In genomic region chr7:155593455-155594162, GRCh38 we compare ENCODE assay signal across 29 cellular contexts. TPM values are rescaled to one million over a fixed set of nuclear protein-coding genes. Genes with fewer than 3 reads are reported as not detected.
A peak's percentile ranks its signal among the peaks of the same experiment; 100 is the strongest.
DNase-seq lines count a peak whose midpoint lies in the region; ATAC-seq, FAIRE-seq and TF ChIP-seq lines count a peak whose summit lies in the region.
"Had no signal": no experiment of that assay in that cellular context is flagged by ENCODE, and none has a peak within 500 bp of the region (broad histone marks: within the 10 kb centered on the region; RNA-seq: fewer than 3 reads in every experiment).

No MANE protein-coding gene starts in this region.

- TF ChIP-seq EP300 in K562 (IDR thresholded peaks at IDR 0.05; ENCODE audit: low read length) = no peak

- no peak overlapping the region for H3K18ac ChIP-seq in neuronal stem cell (ENCODE audit: low read length)

- no peak for TF ChIP-seq RAD21 in K562 (CRISPR knock-in tag; conservative IDR thresholded peaks at IDR 0.05 in 1 of 2, IDR thresholded peaks at IDR 0.05 in 1 of 2)

- 3% methylated on average over 15 of the region's 15 CpGs for WGBS in K562 (ENCODE audit: insufficient coverage, low coverage, missing lambda C conversion rate)
- WGBS in neuronal stem cell (ENCODE audit: extremely low coverage in 2 of 2, insufficient read length in 2 of 2, insufficient replicate concordance in 1 of 2), 2 donors = no CpG with 5 or more reads among the region's 15 CpGs

- intact Hi-C loops in CD14-positive monocyte (cut with micrococcal nuclease) (loop anchor here (5.0 to 10.0 kb wide), 3 partner anchors 49 to 669 kb away; partner anchors contain the start of gene RBM33 (in 2 of the 2)), K562 (cut with micrococcal nuclease) (no loop called here)
- intact Hi-C loops in activated CD4-positive, alpha-beta T cell treated with anti-CD3 and anti-CD28 coated beads for 36 hours (cut with DNase I, micrococcal nuclease) = no loop called here

- FAIRE-seq in K562 (lab: Jason Lieb, UNC) (no peak), HTR-8/SVneo (lab: Jason Lieb, UNC) (no peak)
- FAIRE-seq: endothelial cell of umbilical vein, keratinocyte, RCC 7860 had no signal

- no peaks in the 10 kb centered on the region for H3K79me1 ChIP-seq in neuronal stem cell (ENCODE audit: low read depth, low read length)

- H3K4me3 ChIP-seq in K562 (no peak overlapping the region), neuronal stem cell (ENCODE audit: low read length in 2 of 2) (no peak overlapping the region)
- H3K4me3 ChIP-seq: hepatocyte, vagina had no signal

- H3K4me3 Mint-ChIP-seq in CD14-positive monocyte = peak overlapping the region; percentile 66 to 78
- no peak overlapping the region for H3K4me3 Mint-ChIP-seq in activated CD4-positive, alpha-beta T cell treated with anti-CD3 and anti-CD28 coated beads for 36 hours
- H3K4me3 Mint-ChIP-seq: activated CD8-positive, alpha-beta memory T cell treated with anti-CD3 and anti-CD28 coated beads, Interleukin-2, amount 10 ng/mL, durations not matched to agents 7 days and 5 days; activated naive CD8-positive, alpha-beta T cell treated with anti-CD3 and anti-CD28 coated beads, Interleukin-2, amount 10 ng/mL, durations not matched to agents 7 days and 5 days; brain; CD4-positive, alpha-beta T cell; nephron progenitor cell had no signal

- DNase-seq in CD14-positive monocyte (ENCODE audit: low spot score) (no peak), NCI-H460 (ENCODE audit: extremely low read depth, low read depth) (peak; percentile 6), K562 (ENCODE audit: extremely low read depth in 1 of 4, low spot score in 3 of 4) (no peak), neuronal stem cell (ENCODE audit: low spot score) (no peak), iPS-NIHi7 (ENCODE audit: extremely low spot score) (no peak), HTR-8/SVneo (ENCODE audit: insufficient read length, low spot score) (no peak)
- no peak for DNase-seq in activated CD4-positive, alpha-beta T cell treated with anti-CD3 and anti-CD28 coated beads for 36 hours
- DNase-seq: activated CD4-positive, CD25-positive, alpha-beta regulatory T cell treated with anti-CD3 and anti-CD28 coated beads, Interleukin-2, amount 50 U/mL, for 72 hours; activated CD8-positive, alpha-beta memory T cell treated with anti-CD3 and anti-CD28 coated beads, Interleukin-2, amount 10 ng/mL, durations not matched to agents 7 days and 5 days; activated naive CD8-positive, alpha-beta T cell treated with anti-CD3 and anti-CD28 coated beads, Interleukin-2, amount 10 ng/mL, durations not matched to agents 7 days and 5 days; CD4-positive, alpha-beta T cell; mesenchymal stem cell; NCI-H146; NCI-H2171; nephron progenitor cell; stimulated activated CD8-positive, alpha-beta memory T cell treated with anti-CD3 and anti-CD28 coated beads, Interleukin-4, amount 100 ng/mL, for 48 hours had no signal

- H3K4me2 ChIP-seq in K562 (ENCODE audit: insufficient read depth, low read length) (no peak overlapping the region), neuronal stem cell (ENCODE audit: insufficient read depth, low read length, poor library complexity, severe bottlenecking) (no peak overlapping the region)
- H3K4me2 ChIP-seq: hepatocyte had no signal

- no peak overlapping the region for H2BK12ac ChIP-seq in neuronal stem cell (ENCODE audit: low read length)

- in situ Hi-C loops in K562 (cut with MboI) = no loop called here

- H2AFZ ChIP-seq in K562 (ENCODE audit: low read depth, low read length) = no peak overlapping the region
- no peak overlapping the region for H2AFZ ChIP-seq in neuronal stem cell (ENCODE audit: low read length)
- H2AFZ ChIP-seq: hepatocyte had no signal

- peak; percentile 11 for ATAC-seq in K562
- no peak for ATAC-seq in esophagus mucosa
- no peak for ATAC-seq in activated CD4-positive, alpha-beta T cell treated with anti-CD3 and anti-CD28 coated beads for 36 hours
- ATAC-seq: activated CD8-positive, alpha-beta memory T cell treated with anti-CD3 and anti-CD28 coated beads, Interleukin-2, amount 10 ng/mL, durations not matched to agents 7 days and 5 days; SK-N-SH treated with all-trans-retinoic acid at 6 μM for 48 hours had no signal

- H3K27ac ChIP-seq in K562 (ENCODE audit: extremely low read depth, low read depth, low read length) = no peak overlapping the region
- H3K27ac ChIP-seq in neuronal stem cell (replicated peaks; ENCODE audit: low read length) = no peak overlapping the region
- H3K27ac ChIP-seq: hepatocyte, vagina had no signal

- no peak overlapping the region for H2BK120ac ChIP-seq in neuronal stem cell (ENCODE audit: low read depth, low read length)

- H3K14ac ChIP-seq in neuronal stem cell (ENCODE audit: low read length) = peak overlapping the region; percentile 31

- TF ChIP-seq POLR2A in K562 (conservative IDR thresholded peaks at IDR 0.05) = no peak

- H3K4me1 ChIP-seq in K562 (replicated peaks in 1 of 2; ENCODE audit: control insufficient read depth in 2 of 2, insufficient read depth in 2 of 2, low read length in 2 of 2) = peaks cover 8 to 23% of the 10 kb centered on the region in 2 experiments; a peak in 4 of 5 replicates
- peaks cover 11 to 16% of the 10 kb centered on the region in 2 donors for H3K4me1 ChIP-seq in neuronal stem cell (ENCODE audit: control insufficient read depth in 2 of 2, insufficient read depth in 1 of 2, low read depth in 1 of 2, low read length in 2 of 2)
- H3K4me1 ChIP-seq: vagina had no signal

- CTCF ChIA-PET in K562 (lab: Yijun Ruan, JAX; ENCODE audit: low intra/inter-chr PET ratio) = no interaction called here
- CTCF ChIA-PET in activated CD4-positive, alpha-beta T cell treated with anti-CD3 and anti-CD28 coated beads for 36 hours (lab: Charles Lee) = interaction anchor here (1.8 kb wide), 1 partner anchor 174 kb away, joined by 7 read pairs; no protein-coding TSS in a partner anchor

- H4K20me1 ChIP-seq in K562 (replicated peaks; ENCODE audit: control insufficient read depth, insufficient read depth, low read length) = 0 out of 2 replicates have a peak, but pooled peaks cover 10% of the 10 kb centered on the region

- H2AK5ac ChIP-seq in neuronal stem cell (ENCODE audit: low read depth, low read length) = no peak overlapping the region

- no peak overlapping the region for H3K9ac ChIP-seq in K562 (ENCODE audit: insufficient read depth in 1 of 2, low read depth in 2 of 2, low read length in 2 of 2)
- no peak overlapping the region for H3K9ac ChIP-seq in neuronal stem cell (ENCODE audit: low read depth, low read length, poor library complexity)

- H3K36me3 Mint-ChIP-seq in CD14-positive monocyte = no peaks in the 10 kb centered on the region
- H3K36me3 Mint-ChIP-seq in activated CD4-positive, alpha-beta T cell treated with anti-CD3 and anti-CD28 coated beads for 36 hours (ENCODE audit: low read depth) = no peaks in the 10 kb centered on the region
- H3K36me3 Mint-ChIP-seq: activated CD8-positive, alpha-beta memory T cell treated with anti-CD3 and anti-CD28 coated beads, Interleukin-2, amount 10 ng/mL, durations not matched to agents 7 days and 5 days; activated naive CD8-positive, alpha-beta T cell treated with anti-CD3 and anti-CD28 coated beads, Interleukin-2, amount 10 ng/mL, durations not matched to agents 7 days and 5 days; brain had no signal

- TF ChIP-seq CTCF in CD14-positive monocyte (IDR thresholded peaks at IDR 0.05) (no peak), K562 (IDR thresholded peaks at IDR 0.05 in 2 of 3, conservative IDR thresholded peaks at IDR 0.05 in 1 of 3; ENCODE audit: insufficient read depth in 2 of 3, low read depth in 1 of 3, low read length in 3 of 3) (no peak)

- H4K8ac ChIP-seq in neuronal stem cell (ENCODE audit: low read depth, low read length) = no peak overlapping the region

- no peak overlapping the region for H4K91ac ChIP-seq in neuronal stem cell (ENCODE audit: low read depth, low read length, poor library complexity)

- H3K79me2 ChIP-seq in K562 (ENCODE audit: control insufficient read depth, insufficient read depth, low read length) = no peaks in the 10 kb centered on the region
- H3K79me2 ChIP-seq: hepatocyte had no signal

- peak overlapping the region; percentile 90 for H3K4ac ChIP-seq in neuronal stem cell (ENCODE audit: low read length)

- peaks cover 76% of the 10 kb centered on the region for H3K4me1 Mint-ChIP-seq in CD14-positive monocyte
- H3K4me1 Mint-ChIP-seq in activated CD4-positive, alpha-beta T cell treated with anti-CD3 and anti-CD28 coated beads for 36 hours = peaks cover 8% of the 10 kb centered on the region

- POLR2A ChIA-PET in K562 (lab: Yijun Ruan, JAX) = interaction anchor here (0.6 to 1.4 kb wide), 6 partner anchors 10 to 898 kb away, joined by 3 to 4 read pairs (median 3); no protein-coding TSS in a partner anchor
- POLR2A ChIA-PET in activated CD4-positive, alpha-beta T cell treated with anti-CD3 and anti-CD28 coated beads for 36 hours (lab: Charles Lee) = no interaction called here

- no peaks in the 10 kb centered on the region for H3K27me3 Mint-ChIP-seq in CD14-positive monocyte (ENCODE audit: low read depth in 3 of 3)
- H3K27me3 Mint-ChIP-seq in activated CD4-positive, alpha-beta T cell treated with anti-CD3 and anti-CD28 coated beads for 36 hours = peaks cover 13% of the 10 kb centered on the region

- H3K9me1 ChIP-seq in K562 (ENCODE audit: control insufficient read depth, insufficient read depth, low read length) = peaks cover 2% of the 10 kb centered on the region

- no TSS peak for BruUV-seq in K562 (replicated peaks; lab: Mats Ljungman, UMichigan)

- no peak overlapping the region for H3K23ac ChIP-seq in neuronal stem cell (ENCODE audit: low read depth, low read length, poor library complexity)

- H3K27ac Mint-ChIP-seq in CD14-positive monocyte = peak overlapping the region; percentile 69 to 99 (median 97)
- H3K27ac Mint-ChIP-seq in activated CD4-positive, alpha-beta T cell treated with anti-CD3 and anti-CD28 coated beads for 36 hours = no peak overlapping the region
- H3K27ac Mint-ChIP-seq: activated CD8-positive, alpha-beta memory T cell treated with anti-CD3 and anti-CD28 coated beads, Interleukin-2, amount 10 ng/mL, durations not matched to agents 7 days and 5 days; activated naive CD8-positive, alpha-beta T cell treated with anti-CD3 and anti-CD28 coated beads, Interleukin-2, amount 10 ng/mL, durations not matched to agents 7 days and 5 days; activated T-helper 2 cell treated with anti-CD3 and anti-CD28 coated beads, Interferon-gamma antibody, Interleukin-2, Interleukin-4, amounts not matched to agents 10 μg/mL and 5 μg/mL and 100 μg/mL, durations not matched to agents 14 hours and 24 hours and 36 hours; CD4-positive, alpha-beta T cell; nephron progenitor cell had no signal

- H3K9me3 ChIP-seq in K562 (replicated peaks; ENCODE audit: control insufficient read depth, insufficient read depth, low read depth, low read length) (no peaks in the 10 kb centered on the region), neuronal stem cell (replicated peaks in 1 of 2; ENCODE audit: control insufficient read depth in 2 of 2, insufficient read depth in 1 of 2, low read depth in 1 of 2, low read length in 2 of 2) (peaks cover 0 to 10% of the 10 kb centered on the region in 2 donors)
- H3K9me3 ChIP-seq: vagina had no signal

- peaks cover 0 to 4% (median 0%) of the 10 kb centered on the region in 7 donors for H3K9me3 Mint-ChIP-seq in CD14-positive monocyte
- H3K9me3 Mint-ChIP-seq in activated CD4-positive, alpha-beta T cell treated with anti-CD3 and anti-CD28 coated beads for 36 hours (ENCODE audit: low read depth) = no peaks in the 10 kb centered on the region
- H3K9me3 Mint-ChIP-seq: activated naive CD8-positive, alpha-beta T cell treated with anti-CD3 and anti-CD28 coated beads, Interleukin-2, amount 10 ng/mL, durations not matched to agents 7 days and 5 days; activated T-helper 2 cell treated with anti-CD3 and anti-CD28 coated beads, Interferon-gamma antibody, Interleukin-2, Interleukin-4, amounts not matched to agents 10 μg/mL and 5 μg/mL and 100 μg/mL, durations not matched to agents 14 hours and 24 hours and 36 hours; CD4-positive, alpha-beta T cell; nephron progenitor cell had no signal

- H2BK5ac ChIP-seq in neuronal stem cell (ENCODE audit: low read length) = no peak overlapping the region

- no peaks in the 10 kb centered on the region for H3K36me3 ChIP-seq in K562 (ENCODE audit: control insufficient read depth, insufficient read depth, low read length)
- H3K36me3 ChIP-seq in neuronal stem cell (replicated peaks in 1 of 2; ENCODE audit: control insufficient read depth in 2 of 2, insufficient read depth in 2 of 2, low read length in 2 of 2) = no peaks in the 10 kb centered on the region
- H3K36me3 ChIP-seq: vagina had no signal

- no peak overlapping the region for H2BK15ac ChIP-seq in neuronal stem cell (ENCODE audit: low read length)

- peaks cover 44 to 80% of the 10 kb centered on the region in 2 experiments for H3K27me3 ChIP-seq in K562 (ENCODE audit: control insufficient read depth in 2 of 2, insufficient read depth in 2 of 2, low read length in 2 of 2)
- no peaks in the 10 kb centered on the region for H3K27me3 ChIP-seq in neuronal stem cell (ENCODE audit: control insufficient read depth in 3 of 3, insufficient read depth in 3 of 3, low read depth in 1 of 3, low read length in 3 of 3)
- H3K27me3 ChIP-seq: hepatocyte, vagina had no signal

RNA-seq across cellular contexts. Expression of gene CNPY1, which starts 47.2 kb away (rescaled TPM):
- not detected for polyA plus RNA-seq in CD14-positive monocyte
- not detected in 2 replicates for total RNA-seq in NCI-H460 (2014; rRNA removed; shearing (Covaris generic))
- not detected in 2 replicates for polyA plus RNA-seq in NCI-H460 (2014; cell fraction: nucleus; rRNA removed)
- total RNA-seq in K562 (2011; cell fraction: chromatin; rRNA removed; ENCODE audit: low replicate concordance) = not detected in 2 replicates
- not detected in 2 replicates for total RNA-seq in K562 (2011; cell fraction: nucleolus; rRNA removed)
- total RNA-seq in K562 (2011; cell fraction: nucleoplasm; rRNA removed) = not detected in 2 replicates
- total RNA-seq in K562 (2014; rRNA removed) = not detected in 2 replicates
- not detected in 2 replicates for total RNA-seq in K562 (2014; rRNA removed; fragmentation: Illumina TruSeq; extraction: Trizol)
- not detected in 2 replicates for total RNA-seq in K562 (2015; rRNA removed; fragmentation: Illumina TruSeq; extraction: Trizol)
- not detected in 2 replicates for total RNA-seq in K562 (2021)
- polyA plus RNA-seq in K562 (2011; rRNA removed) = not detected in 2 replicates
- polyA plus RNA-seq in K562 (2011; cell fraction: cytosol; rRNA removed) = not detected in 2 replicates
- not detected in 2 replicates for polyA plus RNA-seq in K562 (2011; cell fraction: nucleus; rRNA removed)
- not detected in 2 replicates for polyA plus RNA-seq in K562 (2012)
- polyA plus RNA-seq in K562 (2014; fragmentation: Illumina TruSeq; extraction: Trizol) = not detected in 2 replicates
- not detected for polyA plus RNA-seq in K562 (2014; fragmentation: Nextera tagmentation; extraction: Ambion mirVana)
- not detected in 2 replicates for polyA plus RNA-seq in K562 (2014; rRNA removed)
- not detected in 2 replicates for polyA minus RNA-seq in K562 (2011; rRNA and poly(A)+ RNA removed)
- polyA minus RNA-seq in K562 (2011; cell fraction: cytosol; rRNA and poly(A)+ RNA removed) = not detected in 2 replicates
- polyA minus RNA-seq in K562 (2011; cell fraction: nucleus; rRNA and poly(A)+ RNA removed) = not detected in 2 replicates
- not detected for polyA plus RNA-seq in neuronal stem cell (2013, experiment 1 of 2)
- polyA plus RNA-seq in neuronal stem cell (2013, experiment 2 of 2) = not detected
- not detected for total RNA-seq in esophagus mucosa
- total RNA-seq in activated CD4-positive, alpha-beta T cell treated with anti-CD3 and anti-CD28 coated beads for 36 hours = not detected
- total RNA-seq: activated CD8-positive, alpha-beta memory T cell treated with anti-CD3 and anti-CD28 coated beads, Interleukin-2, amount 10 ng/mL, durations not matched to agents 7 days and 5 days; activated naive CD8-positive, alpha-beta T cell treated with anti-CD3 and anti-CD28 coated beads, Interleukin-2, amount 10 ng/mL, durations not matched to agents 7 days and 5 days; activated T-helper 2 cell treated with anti-CD3 and anti-CD28 coated beads, Interferon-gamma antibody, Interleukin-2, Interleukin-4, amounts not matched to agents 10 μg/mL and 5 μg/mL and 100 μg/mL, durations not matched to agents 14 hours and 24 hours and 36 hours; CD4-positive, alpha-beta T cell; endothelial cell of umbilical vein; fibroblast of villous mesenchyme; hepatocyte; HT1080; pulmonary artery endothelial cell; subcutaneous adipose tissue; vagina had no signal
- polyA plus RNA-seq: endothelial cell of umbilical vein, hepatocyte, keratinocyte had no signal

RNA-seq across cellular contexts. Expression of gene RBM33, which starts 50.9 kb away (rescaled TPM):
- polyA plus RNA-seq in CD14-positive monocyte = 10 to 100 TPM; 15.0 to 22.2 TPM
- total RNA-seq in NCI-H460 (2014; rRNA removed; shearing (Covaris generic)) = 20.9 and 22.9 TPM in 2 replicates
- 29.5 and 38.6 TPM in 2 replicates for polyA plus RNA-seq in NCI-H460 (2014; cell fraction: nucleus; rRNA removed)
- 115 and 326 TPM in 2 replicates for total RNA-seq in K562 (2011; cell fraction: chromatin; rRNA removed; ENCODE audit: low replicate concordance)
- 62.0 and 78.6 TPM in 2 replicates for total RNA-seq in K562 (2011; cell fraction: nucleolus; rRNA removed)
- 144 and 212 TPM in 2 replicates for total RNA-seq in K562 (2011; cell fraction: nucleoplasm; rRNA removed)
- total RNA-seq in K562 (2014; rRNA removed) = 29.9 and 41.8 TPM in 2 replicates
- total RNA-seq in K562 (2014; rRNA removed; fragmentation: Illumina TruSeq; extraction: Trizol) = 39.3 and 47.4 TPM in 2 replicates
- 32.8 and 33.9 TPM in 2 replicates for total RNA-seq in K562 (2015; rRNA removed; fragmentation: Illumina TruSeq; extraction: Trizol)
- total RNA-seq in K562 (2021) = 67.6 and 80.7 TPM in 2 replicates
- polyA plus RNA-seq in K562 (2011; rRNA removed) = 16.1 and 17.0 TPM in 2 replicates
- 11.1 and 15.9 TPM in 2 replicates for polyA plus RNA-seq in K562 (2011; cell fraction: cytosol; rRNA removed)
- polyA plus RNA-seq in K562 (2011; cell fraction: nucleus; rRNA removed) = 97.0 and 123 TPM in 2 replicates
- polyA plus RNA-seq in K562 (2012) = 23.0 and 24.9 TPM in 2 replicates
- 23.0 and 28.7 TPM in 2 replicates for polyA plus RNA-seq in K562 (2014; fragmentation: Illumina TruSeq; extraction: Trizol)
- polyA plus RNA-seq in K562 (2014; fragmentation: Nextera tagmentation; extraction: Ambion mirVana) = 1 to 10 TPM; 4.4 to 4.7 TPM
- 27.3 and 31.7 TPM in 2 replicates for polyA plus RNA-seq in K562 (2014; rRNA removed)
- 84.2 and 91.2 TPM in 2 replicates for polyA minus RNA-seq in K562 (2011; rRNA and poly(A)+ RNA removed)
- polyA minus RNA-seq in K562 (2011; cell fraction: cytosol; rRNA and poly(A)+ RNA removed) = 23.9 and 28.3 TPM in 2 replicates
- 74.0 and 74.6 TPM in 2 replicates for polyA minus RNA-seq in K562 (2011; cell fraction: nucleus; rRNA and poly(A)+ RNA removed)
- polyA plus RNA-seq in neuronal stem cell (2013, experiment 1 of 2) = 39.8 TPM
- polyA plus RNA-seq in neuronal stem cell (2013, experiment 2 of 2) = 40.0 TPM
- total RNA-seq in esophagus mucosa = 29.8 TPM
- total RNA-seq in activated CD4-positive, alpha-beta T cell treated with anti-CD3 and anti-CD28 coated beads for 36 hours = 10 to 100 TPM; 67.6 to 81.1 TPM

Comparison
In these comparisons a context has a peak if more than half of its experiments do, and no peak if none do; other contexts are left out.
1. intact Hi-C loops: an anchor here in CD14-positive monocyte (5.0 to 10.0 kb wide); none called in K562 and activated CD4-positive, alpha-beta T cell treated with anti-CD3 and anti-CD28 coated beads for 36 hours.